Comparison of ENCODE assay signal across 10 cellular contexts in the genomic region with DNA sequence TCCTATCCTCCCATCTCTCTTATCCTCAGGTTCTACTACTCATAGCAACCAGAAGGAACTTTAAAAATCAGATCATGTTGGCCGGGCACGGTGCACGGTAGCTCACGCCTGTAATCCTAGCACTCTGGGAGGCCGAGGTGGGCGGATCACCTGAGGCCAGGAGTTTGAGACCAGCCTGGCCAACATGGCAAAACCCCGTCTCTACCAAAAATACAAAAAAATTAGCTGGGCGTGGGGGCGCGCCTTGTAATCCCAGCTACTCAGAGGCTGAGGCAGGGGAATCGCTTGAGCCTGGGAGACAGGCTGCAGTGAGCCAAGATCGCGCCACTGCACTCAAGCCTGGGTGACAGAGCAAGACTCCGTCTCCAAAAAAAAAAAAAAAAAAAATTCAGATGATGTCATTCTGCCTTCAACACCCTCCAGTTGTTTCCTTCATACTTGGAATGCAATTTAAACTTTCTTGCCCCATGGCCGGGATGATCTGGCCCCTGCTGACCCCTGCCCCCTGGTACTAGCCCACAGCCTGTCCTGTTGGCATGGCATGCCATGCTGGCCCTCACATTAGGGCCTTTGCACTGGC. TPM values are rescaled to one million over a fixed set of nuclear protein-coding genes. Genes with fewer than 3 reads are reported as not detected.
DNase-seq lines count a peak whose midpoint lies in the region; ATAC-seq and TF ChIP-seq lines count a peak whose summit lies in the region.
"Not testable (repeated sequence)": the region's sequence is repeated elsewhere in the genome, so short reads cannot be mapped to it uniquely, and the experiment has no call there.
"Had no signal": no experiment of that assay in that cellular context is flagged by ENCODE, and none has a peak within 500 bp of the region (broad histone marks: within the 10 kb centered on the region; RNA-seq: fewer than 3 reads in every experiment).

No MANE protein-coding gene starts in this region.

- H3K4me3 Mint-ChIP-seq in activated T-cell treated with anti-CD3 and anti-CD28 coated beads, Interleukin-2, amount 50 U/mL, for 4 hours, result peak overlapping the region; percentile 91

- H3K4me1 ChIP-seq in A673 (ENCODE audit: insufficient read depth, low read length, poor library complexity, severe bottlenecking); colonic mucosa: not testable (repeated sequence)
- H3K4me1 ChIP-seq in OCI-LY7 (ENCODE audit: insufficient read depth, low read length, poor library complexity, severe bottlenecking), result peaks cover 45% of the 10 kb centered on the region
- peaks cover 26% of the 10 kb centered on the region for H3K4me1 ChIP-seq in left ventricle myocardium inferior
- peaks cover 0 to 19% of the 10 kb centered on the region in 2 donors for H3K4me1 ChIP-seq in muscle layer of duodenum (ENCODE audit: control insufficient read depth in 1 of 2, insufficient read depth in 2 of 2, low read length in 2 of 2)
- peaks cover 16 to 29% (median 16%) of the 10 kb centered on the region in 3 donors for H3K4me1 ChIP-seq in skeletal muscle tissue (ENCODE audit: control insufficient read depth in 3 of 3, insufficient read depth in 3 of 3, low read length in 3 of 3)

- H3K9ac ChIP-seq in colonic mucosa (ENCODE audit: low read depth in 2 of 2, low read length in 2 of 2), result peak overlapping the region; percentile 65 to 87
- H3K9ac ChIP-seq in skeletal muscle tissue (ENCODE audit: low read depth in 1 of 3, low read length in 3 of 3), result peak overlapping the region; percentile 78 to 94 (median 90)

- H3K9me2 ChIP-seq in OCI-LY7 (ENCODE audit: insufficient read depth, low read length), result not testable (repeated sequence)

- not testable (repeated sequence) for H3K27me3 Mint-ChIP-seq in activated T-cell treated with anti-CD3 and anti-CD28 coated beads, Interleukin-2, amount 50 U/mL, for 4 hours (ENCODE audit: low read depth)

- H3K4me1 Mint-ChIP-seq in activated T-cell treated with anti-CD3 and anti-CD28 coated beads, Interleukin-2, amount 50 U/mL, for 4 hours (ENCODE audit: low read depth), result peaks cover 21% of the 10 kb centered on the region

- CTCF ChIA-PET in A673 (lab: Charles Lee) (interaction anchor here (2.7 kb wide), 1 partner anchor 18 kb away, joined by 17 read pairs; no protein-coding TSS in a partner anchor), OCI-LY7 (lab: Charles Lee; ENCODE audit: unreplicated experiment) (interaction anchor here (0.6 to 3.6 kb wide), 3 partner anchors 13 to 31 kb away, joined by 3 to 20 read pairs (median 5); no protein-coding TSS in a partner anchor)

- peak overlapping the region; percentile 68; the same call in 1 of the 2 replicates for H2AFZ ChIP-seq in OCI-LY7 (ENCODE audit: low read length)

- TF ChIP-seq CTCF in A673 (conservative IDR thresholded peaks at IDR 0.05; ENCODE audit: low read depth, low read length); OCI-LY7 (conservative IDR thresholded peaks at IDR 0.05; ENCODE audit: low read length); colonic mucosa (IDR thresholded peaks at IDR 0.05); left ventricle myocardium inferior (IDR thresholded peaks at IDR 0.05; ENCODE audit: borderline replicate concordance): not testable (repeated sequence)

- H3K9me3 Mint-ChIP-seq in activated T-cell treated with anti-CD3 and anti-CD28 coated beads, Interleukin-2, amount 50 U/mL, for 4 hours, result not testable (repeated sequence)

- H3K4me2 ChIP-seq in OCI-LY7 (ENCODE audit: low read length), result peak overlapping the region; percentile 89

- H3K27ac ChIP-seq in A673 (ENCODE audit: low read depth, low read length, poor library complexity, severe bottlenecking), result peak overlapping the region; percentile 82
- peak overlapping the region; percentile 60 for H3K27ac ChIP-seq in OCI-LY7 (ENCODE audit: low read depth, low read length, poor library complexity, severe bottlenecking)
- H3K27ac ChIP-seq in colonic mucosa, result peak overlapping the region; percentile 85
- H3K27ac ChIP-seq in left ventricle myocardium inferior (replicated peaks), result peak overlapping the region; percentile 87
- peak overlapping the region; percentile 75 for H3K27ac ChIP-seq in muscle layer of duodenum (ENCODE audit: low read length)
- H3K27ac ChIP-seq in skeletal muscle tissue (ENCODE audit: low read depth, low read length), result not testable (repeated sequence)

- BruUV-seq in A673 (replicated peaks; lab: Mats Ljungman, UMichigan); OCI-LY7 (replicated peaks; lab: Mats Ljungman, UMichigan): not testable (repeated sequence)

- not testable (repeated sequence) for H3K36me3 ChIP-seq in A673 (ENCODE audit: insufficient read depth, low read length, poor library complexity, severe bottlenecking); H7 (replicated peaks; ENCODE audit: control insufficient read depth, insufficient read depth, low read length); OCI-LY7 (ENCODE audit: insufficient read depth, low read length); colonic mucosa; left ventricle myocardium inferior; muscle layer of duodenum (ENCODE audit: control insufficient read depth in 1 of 2, insufficient read depth in 2 of 2, low read length in 2 of 2); skeletal muscle tissue (ENCODE audit: control insufficient read depth in 3 of 3, insufficient read depth in 3 of 3, low read length in 3 of 3)

- H3K36me3 Mint-ChIP-seq in activated T-cell treated with anti-CD3 and anti-CD28 coated beads, Interleukin-2, amount 50 U/mL, for 4 hours (ENCODE audit: insufficient read depth), result not testable (repeated sequence)

- not testable (repeated sequence) for ATAC-seq in activated T-cell treated with anti-CD3 and anti-CD28 coated beads, Interleukin-2, amount 50 U/mL, for 4 hours

- not testable (repeated sequence) for H3K9me3 ChIP-seq in A673 (ENCODE audit: low read depth, low read length, poor library complexity, severe bottlenecking); OCI-LY7 (ENCODE audit: low read length); colonic mucosa; left ventricle myocardium inferior (replicated peaks); muscle layer of duodenum (ENCODE audit: control insufficient read depth in 1 of 2, low read length in 2 of 2); skeletal muscle tissue (ENCODE audit: control insufficient read depth in 3 of 3, low read length in 3 of 3)

- not testable (repeated sequence) for DNase-seq in A673 (ENCODE audit: low spot score); H7; OCI-LY7 (ENCODE audit: low spot score); activated T-cell treated with anti-CD3 and anti-CD28 coated beads, Interleukin-2, amount 50 U/mL, for 4 hours; colonic mucosa; left ventricle myocardium inferior

- H3K27me3 ChIP-seq in A673 (replicated peaks; ENCODE audit: insufficient read depth, low read depth, low read length, poor library complexity); H7 (ENCODE audit: control insufficient read depth, insufficient read depth, low read length); colonic mucosa; left ventricle myocardium inferior (ENCODE audit: low read depth); muscle layer of duodenum (ENCODE audit: low read depth, low read length); skeletal muscle tissue (ENCODE audit: control insufficient read depth in 3 of 3, insufficient read depth in 3 of 3, low read length in 3 of 3): not testable (repeated sequence)

- not testable (repeated sequence) for H3K79me2 ChIP-seq in OCI-LY7 (ENCODE audit: insufficient read depth, low read depth, low read length)

- POLR2A ChIA-PET in A673 (lab: Charles Lee; ENCODE audit: low non-redundant PET), result not testable (repeated sequence)
- POLR2A ChIA-PET in OCI-LY7 (lab: Charles Lee), result interaction anchor here (0.8 to 3.9 kb wide), 5 partner anchors 7 to 109 kb away, joined by 3 to 24 read pairs (median 5); a partner anchor contains a TSS

- intact Hi-C loops in A673 (cut with micrococcal nuclease; ENCODE audit: unreplicated experiment); colonic mucosa (cut with DNase I): not testable (repeated sequence)
- intact Hi-C loops in OCI-LY7 (cut with micrococcal nuclease; ENCODE audit: unreplicated experiment) (loop anchor here (5.0 to 10.0 kb wide), 2 partner anchors 94 to 423 kb away; a partner anchor contains a TSS), left ventricle myocardium inferior (cut with micrococcal nuclease) (loop anchor here (5.0 kb wide), 1 partner anchor 44 kb away; no protein-coding TSS in a partner anchor)

- not testable (repeated sequence) for H4K20me1 ChIP-seq in OCI-LY7 (ENCODE audit: insufficient read depth, low read length)

- H3K4me3 ChIP-seq in A673 (ENCODE audit: low read depth, low read length, poor library complexity, severe bottlenecking) (peak overlapping the region; percentile 62), H7 (ENCODE audit: insufficient read depth, low read depth, low read length) (peak overlapping the region; percentile 81), OCI-LY7 (ENCODE audit: low read depth, low read length, poor library complexity, severe bottlenecking) (peak overlapping the region; percentile 90), colonic mucosa (peak overlapping the region; percentile 82), left ventricle myocardium inferior (peak overlapping the region; percentile 76), muscle layer of duodenum (ENCODE audit: low read depth in 1 of 2, low read length in 2 of 2) (peak overlapping the region; percentile 81 to 85), skeletal muscle tissue (ENCODE audit: low read length in 3 of 3) (peak overlapping the region; percentile 94 to 97 (median 95))

RNA-seq across cellular contexts. Expression of a gene that starts 7.7 kb away (rescaled TPM):
- total RNA-seq in A673 (2021) (115 and 124 TPM in 2 replicates), OCI-LY7 (2022) (256 and 266 TPM in 2 replicates), colonic mucosa (10 to 100 TPM; 48.7 to 77.4 TPM), left ventricle myocardium inferior (118 TPM), skeletal muscle tissue (78.8 TPM)
- total RNA-seq in H7 (2014; rRNA removed; shearing (Covaris generic)), result 204 and 246 TPM in 2 replicates
- 165 and 190 TPM in 2 replicates for total RNA-seq in OCI-LY7 (2014; rRNA removed; shearing (Covaris generic))
- total RNA-seq in activated T-cell treated with anti-CD3 and anti-CD28 coated beads, Interleukin-2, amount 50 U/mL, for 4 hours, result 100 to 1,000 TPM; 160 to 175 (median 172) TPM

RNA-seq across cellular contexts. Expression of a gene that starts 23.2 kb away (rescaled TPM):
- total RNA-seq in A673 (2021), result 0.31 TPM in 1 of 2 replicates, not detected in the other
- total RNA-seq in H7 (2014; rRNA removed; shearing (Covaris generic)), result 0.21 and 0.22 TPM in 2 replicates
- total RNA-seq in OCI-LY7 (2014; rRNA removed; shearing (Covaris generic)), result not detected in 2 replicates
- not detected in 2 replicates for total RNA-seq in OCI-LY7 (2022)
- under 1 TPM in 2 of 3 donors, not detected in 1; 0.08 to 0.52 TPM for total RNA-seq in activated T-cell treated with anti-CD3 and anti-CD28 coated beads, Interleukin-2, amount 50 U/mL, for 4 hours
- total RNA-seq in colonic mucosa, result under 1 TPM; 0.24 to 0.40 TPM
- total RNA-seq in left ventricle myocardium inferior, result 10.4 TPM
- 0.52 TPM for total RNA-seq in skeletal muscle tissue

RNA-seq across cellular contexts. Expression of a gene that starts 36.9 kb away (rescaled TPM):
- total RNA-seq in A673 (2021), result not detected in 2 replicates
- not detected in 2 replicates for total RNA-seq in H7 (2014; rRNA removed; shearing (Covaris generic))
- not detected in 2 replicates for total RNA-seq in OCI-LY7 (2014; rRNA removed; shearing (Covaris generic))
- total RNA-seq in OCI-LY7 (2022), result not detected in 2 replicates
- not detected for total RNA-seq in activated T-cell treated with anti-CD3 and anti-CD28 coated beads, Interleukin-2, amount 50 U/mL, for 4 hours
- not detected for total RNA-seq in colonic mucosa
- not detected for total RNA-seq in left ventricle myocardium inferior
- not detected for total RNA-seq in skeletal muscle tissue
- total RNA-seq: G401, posterior vena cava had no signal

RNA-seq across cellular contexts. Expression of a gene that starts 40.7 kb away (rescaled TPM):
- 0.43 and 2.0 TPM in 2 replicates for total RNA-seq in A673 (2021)
- 2.8 and 4.4 TPM in 2 replicates for total RNA-seq in H7 (2014; rRNA removed; shearing (Covaris generic))
- 0.10 and 0.28 TPM in 2 replicates for total RNA-seq in OCI-LY7 (2014; rRNA removed; shearing (Covaris generic))
- 0.82 and 1.2 TPM in 2 replicates for total RNA-seq in OCI-LY7 (2022)
- under 1 TPM; 0.35 to 0.55 (median 0.52) TPM for total RNA-seq in activated T-cell treated with anti-CD3 and anti-CD28 coated beads, Interleukin-2, amount 50 U/mL, for 4 hours
- total RNA-seq in colonic mucosa, result 10 to 100 TPM; 51.6 to 57.0 TPM
- 23.2 TPM for total RNA-seq in left ventricle myocardium inferior
- total RNA-seq in skeletal muscle tissue, result 19.8 TPM

RNA-seq across cellular contexts. Expression of a gene that starts 50.6 kb away (rescaled TPM):
- total RNA-seq in A673 (2021) (not detected in 2 replicates), OCI-LY7 (2022) (not detected in 2 replicates), colonic mucosa (not detected), left ventricle myocardium inferior (27.7 TPM), skeletal muscle tissue (15.1 TPM)
- 0.07 and 1.2 TPM in 2 replicates for total RNA-seq in H7 (2014; rRNA removed; shearing (Covaris generic))
- total RNA-seq in OCI-LY7 (2014; rRNA removed; shearing (Covaris generic)), result not detected in 2 replicates
- under 1 TPM in 1 of 3 donors, not detected in 2; 0.13 TPM for total RNA-seq in activated T-cell treated with anti-CD3 and anti-CD28 coated beads, Interleukin-2, amount 50 U/mL, for 4 hours
